ENCODE assay signal across 14 cellular contexts in the genomic region with DNA sequence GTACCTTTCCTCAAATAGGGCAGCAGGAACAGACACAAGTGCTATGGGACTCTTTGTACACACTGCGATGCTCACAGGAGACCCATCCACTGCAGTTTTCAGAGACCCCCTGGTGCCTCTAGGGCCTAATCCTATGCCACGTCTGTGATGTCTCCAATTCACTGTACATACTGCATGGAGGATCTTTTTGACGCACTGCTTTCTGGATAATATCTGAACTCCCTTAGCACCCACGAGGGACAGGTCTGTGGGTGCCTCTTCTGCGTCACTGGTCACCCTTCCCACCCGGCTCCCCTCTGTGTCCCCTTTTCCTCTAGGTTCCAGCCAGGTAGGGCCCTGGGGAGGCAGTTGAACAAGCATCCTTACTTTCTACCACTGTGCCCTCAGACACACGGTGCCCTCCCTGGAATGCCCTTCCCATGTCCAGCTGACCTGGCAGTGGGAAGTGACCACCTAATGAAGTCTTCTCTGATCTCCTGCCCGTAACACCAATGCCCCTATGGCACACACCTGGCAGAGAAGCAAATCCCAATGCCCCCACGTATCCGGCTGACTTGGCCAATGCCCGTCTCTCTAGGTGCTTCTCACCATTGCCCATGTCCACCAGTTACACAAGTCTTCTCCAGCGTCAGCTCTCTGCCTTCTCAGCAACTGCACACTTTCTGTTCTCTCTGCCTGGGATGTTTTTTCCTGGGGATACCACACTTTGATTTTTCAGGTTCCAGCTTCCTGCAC. TPM values are rescaled to one million over a fixed set of nuclear protein-coding genes. Genes with fewer than 3 reads are reported as not detected.
DNase-seq lines count a peak whose midpoint lies in the region; ATAC-seq and TF ChIP-seq lines count a peak whose summit lies in the region.
"Had no signal": no experiment of that assay in that cellular context is flagged by ENCODE, and none has a peak within 500 bp of the region (broad histone marks: within the 10 kb centered on the region; RNA-seq: fewer than 3 reads in every experiment).

No MANE protein-coding gene starts in this region.

- intact Hi-C loops in natural killer cell (cut with micrococcal nuclease), result no loop called here

- H3K36me3 Mint-ChIP-seq in natural killer cell treated with Interleukin-12 subunit alpha and Interleukin-12 subunit beta and Interleukin-15 and Interleukin-18, amount 100 ng/mL, for 72 hours, result no peaks in the 10 kb centered on the region
- H3K36me3 Mint-ChIP-seq in natural killer cell (no peaks in the 10 kb centered on the region), endothelial cell (ENCODE audit: low read depth, unreplicated experiment) (peaks cover 2% of the 10 kb centered on the region)
- H3K36me3 Mint-ChIP-seq: CD4-positive, alpha-beta memory T cell had no signal

- H3K27me3 Mint-ChIP-seq in natural killer cell treated with Interleukin-12 subunit alpha and Interleukin-12 subunit beta and Interleukin-15 and Interleukin-18, amount 100 ng/mL, for 72 hours, result peaks cover 9 to 23% of the 10 kb centered on the region in 2 donors
- peaks cover 6 to 8% of the 10 kb centered on the region in 2 donors for H3K27me3 Mint-ChIP-seq in natural killer cell (ENCODE audit: low read depth in 2 of 2)
- peaks cover 2% of the 10 kb centered on the region for H3K27me3 Mint-ChIP-seq in endothelial cell (ENCODE audit: unreplicated experiment)

- DNase-seq in natural killer cell treated with Interleukin-12 subunit alpha and Interleukin-12 subunit beta and Interleukin-15 and Interleukin-18, amount 100 ng/mL, for 72 hours (ENCODE audit: low spot score), result peak; percentile 50
- DNase-seq in natural killer cell (no peak), ecto neural progenitor cell (ENCODE audit: low spot score) (peak; percentile 28), islet precursor cell (peak; percentile 43), endothelial cell (ENCODE audit: low spot score) (no peak)
- DNase-seq: BE2C; CD4-positive, alpha-beta memory T cell; DMS79; H9 had no signal

- no peak for ATAC-seq in natural killer cell treated with Interleukin-12 subunit alpha and Interleukin-12 subunit beta and Interleukin-15 and Interleukin-18, amount 100 ng/mL, for 72 hours
- ATAC-seq in natural killer cell, result no peak
- no peak for ATAC-seq in GM21825 (IDR thresholded peaks at IDR 0.05; ENCODE audit: unreplicated experiment)
- ATAC-seq: A549, GM23338 had no signal

- no peaks in the 10 kb centered on the region for H3K4me1 Mint-ChIP-seq in natural killer cell treated with Interleukin-12 subunit alpha and Interleukin-12 subunit beta and Interleukin-15 and Interleukin-18, amount 100 ng/mL, for 72 hours (ENCODE audit: low read depth in 2 of 2)
- H3K4me1 Mint-ChIP-seq in natural killer cell (no peaks in the 10 kb centered on the region), endothelial cell (ENCODE audit: unreplicated experiment) (peaks cover 10% of the 10 kb centered on the region)
- H3K4me1 Mint-ChIP-seq: CD4-positive, alpha-beta memory T cell had no signal

- no peak overlapping the region for H3K27ac Mint-ChIP-seq in natural killer cell treated with Interleukin-12 subunit alpha and Interleukin-12 subunit beta and Interleukin-15 and Interleukin-18, amount 100 ng/mL, for 72 hours
- H3K27ac Mint-ChIP-seq in natural killer cell (no peak overlapping the region), endothelial cell (ENCODE audit: unreplicated experiment) (no peak overlapping the region)
- H3K27ac Mint-ChIP-seq: CD4-positive, alpha-beta memory T cell; GM23338; H9 had no signal

- no peak overlapping the region for H3K4me3 Mint-ChIP-seq in natural killer cell treated with Interleukin-12 subunit alpha and Interleukin-12 subunit beta and Interleukin-15 and Interleukin-18, amount 100 ng/mL, for 72 hours
- no peak overlapping the region for H3K4me3 Mint-ChIP-seq in natural killer cell
- H3K4me3 Mint-ChIP-seq in endothelial cell (ENCODE audit: unreplicated experiment), result no peak overlapping the region
- H3K4me3 Mint-ChIP-seq: CD4-positive, alpha-beta memory T cell; GM23338; H9 had no signal

- no peak for TF ChIP-seq CTCF in natural killer cell (IDR thresholded peaks at IDR 0.05)
- no peak for TF ChIP-seq CTCF in endothelial cell (IDR thresholded peaks at IDR 0.05; ENCODE audit: unreplicated experiment)

- no peaks in the 10 kb centered on the region for H3K9me3 Mint-ChIP-seq in natural killer cell treated with Interleukin-12 subunit alpha and Interleukin-12 subunit beta and Interleukin-15 and Interleukin-18, amount 100 ng/mL, for 72 hours
- H3K9me3 Mint-ChIP-seq in natural killer cell (no peaks in the 10 kb centered on the region), endothelial cell (ENCODE audit: unreplicated experiment) (no peaks in the 10 kb centered on the region)
- H3K9me3 Mint-ChIP-seq: CD4-positive, alpha-beta memory T cell; GM23338; H9 had no signal

RNA-seq across cellular contexts. Expression of a gene that starts 41.5 kb away (rescaled TPM):
- total RNA-seq in natural killer cell treated with Interleukin-12 subunit alpha and Interleukin-12 subunit beta and Interleukin-15 and Interleukin-18, amount 100 ng/mL, for 72 hours, result under 1 TPM; 0.25 to 0.64 TPM
- total RNA-seq in natural killer cell (under 1 TPM in 1 of 3 donors, not detected in 2; 0.18 TPM), endothelial cell (ENCODE audit: unreplicated experiment) (2.2 TPM)
- total RNA-seq: CD4-positive, alpha-beta memory T cell; G401; GM23338; H9; HT1080 had no signal

Comparison
In these comparisons a context has a peak if more than half of its experiments do, and no peak if none do; other contexts are left out.
1. DNase-seq: peak in natural killer cell treated with Interleukin-12 subunit alpha and Interleukin-12 subunit beta and Interleukin-15 and Interleukin-18, amount 100 ng/mL, for 72 hours (single experiment), ecto neural progenitor cell (single experiment) and islet precursor cell (single experiment); none in natural killer cell (single experiment) and endothelial cell (single experiment).